ENCODE assay signal across 19 cellular contexts in genomic region chr2:237240252-237240651, GRCh38.
DNase-seq lines count a peak whose midpoint lies in the region; ATAC-seq, FAIRE-seq and TF ChIP-seq lines count a peak whose summit lies in the region.
"Had no signal": no experiment of that assay in that cellular context is flagged by ENCODE, and none has a peak within 500 bp of the region (broad histone marks: within the 10 kb centered on the region; RNA-seq: fewer than 3 reads in every experiment).

No MANE protein-coding gene starts in this region.

- H2BK20ac ChIP-seq in IMR-90 (ENCODE audit: low read depth, low read length), result no peak overlapping the region

- no peak overlapping the region for H4K91ac ChIP-seq in IMR-90 (ENCODE audit: insufficient read depth, low read depth, low read length)
- peak overlapping the region; percentile 39 for H4K91ac ChIP-seq in trophoblast cell (ENCODE audit: low read depth, low read length)

- TF ChIP-seq CTCF in A549 (IDR thresholded peaks at IDR 0.05) (no peak), IMR-90 (conservative IDR thresholded peaks at IDR 0.05; ENCODE audit: low read depth, low read length) (no peak), suprapubic skin (IDR thresholded peaks at IDR 0.05) (no peak)

- ATAC-seq in A549, result no peak
- no peak for ATAC-seq in IMR-90 (ENCODE audit: low read depth)
- ATAC-seq: CD8-positive, alpha-beta T cell had no signal

- H4K12ac ChIP-seq in trophoblast cell (ENCODE audit: low read depth, low read length), result no peak overlapping the region

- H3K9me1 ChIP-seq in IMR-90 (ENCODE audit: insufficient read depth, low read length), result peaks cover 6% of the 10 kb centered on the region

- in situ Hi-C loops in IMR-90 (cut with MboI; ENCODE audit: low sequenced_read_pairs), result no loop called here

- H2BK15ac ChIP-seq in IMR-90 (ENCODE audit: low read depth, low read length), result peak overlapping the region; percentile 15; the same call in 1 of the 3 replicates

- no peak overlapping the region for H2AK9ac ChIP-seq in IMR-90 (replicated peaks; ENCODE audit: low read depth, low read length, poor library complexity)

- no peak overlapping the region for H2BK12ac ChIP-seq in trophoblast cell (ENCODE audit: low read length)

- H2AK5ac ChIP-seq in IMR-90 (ENCODE audit: low read depth, low read length), result no peak overlapping the region
- H2AK5ac ChIP-seq in trophoblast cell (ENCODE audit: low read length), result no peak overlapping the region

- no peak overlapping the region for H2BK120ac ChIP-seq in IMR-90 (ENCODE audit: low read depth, low read length)
- peak overlapping the region; percentile 30 for H2BK120ac ChIP-seq in trophoblast cell (ENCODE audit: insufficient read depth, low read length, poor library complexity)

- H4K8ac ChIP-seq in IMR-90 (ENCODE audit: low read depth in 2 of 2, low read length in 2 of 2) (no peak overlapping the region), trophoblast cell (ENCODE audit: low read depth, low read length) (no peak overlapping the region)

- H2BK5ac ChIP-seq in IMR-90 (ENCODE audit: low read depth, low read length, poor library complexity, severe bottlenecking) (no peak overlapping the region), trophoblast cell (ENCODE audit: low read depth, low read length, poor library complexity) (no peak overlapping the region)

- no peaks in the 10 kb centered on the region for H3K79me1 ChIP-seq in IMR-90 (ENCODE audit: low read depth in 1 of 2, low read length in 2 of 2)
- H3K79me1 ChIP-seq in trophoblast cell (ENCODE audit: low read length), result peaks cover 4% of the 10 kb centered on the region

- no peak for TF ChIP-seq EP300 in A549 (IDR thresholded peaks at IDR 0.05)
- TF ChIP-seq EP300 in suprapubic skin (IDR thresholded peaks at IDR 0.05), result no peak

- CTCF ChIA-PET in A549 (lab: Yijun Ruan, JAX) (no interaction called here), IMR-90 (lab: Yijun Ruan, JAX) (no interaction called here)

- WGBS in A549 (ENCODE audit: missing lambda C conversion rate), result 70% methylated on average over 5 of the region's 5 CpGs
- WGBS in IMR-90 (ENCODE audit: extremely low coverage in 2 of 2, insufficient read length in 1 of 2), 2 experiments, result no CpG with 5 or more reads among the region's 5 CpGs
- WGBS in trophoblast cell (ENCODE audit: extremely low coverage, insufficient coverage, insufficient read length), result no CpG with 5 or more reads among the region's 5 CpGs
- 93% methylated on average over 5 of the region's 5 CpGs for WGBS in suprapubic skin

- TF ChIP-seq RAD21 in A549 (conservative IDR thresholded peaks at IDR 0.05 in 1 of 2, IDR thresholded peaks at IDR 0.05 in 1 of 2), result no peak
- TF ChIP-seq RAD21 in IMR-90 (IDR thresholded peaks at IDR 0.05; ENCODE audit: low read length), result no peak

- intact Hi-C loops in IMR-90 (cut with micrococcal nuclease), result no loop called here

- no peaks in the 10 kb centered on the region for H4K20me1 ChIP-seq in IMR-90 (ENCODE audit: insufficient read depth, low read length)
- H4K20me1 ChIP-seq: BLaER1 treated with 17β-estradiol and CSF1 and Interleukin-3, amounts not matched to agents 10 nM and 100 nM had no signal

- dilution Hi-C loops in IMR-90 (cut with HindIII; ENCODE audit: low sequenced_read_pairs, unreplicated experiment), result no loop called here

- H3K9me3 ChIP-seq in A549 (no peaks in the 10 kb centered on the region), IMR-90 (ENCODE audit: control insufficient read depth, insufficient read depth, low read length) (peaks cover 3% of the 10 kb centered on the region), trophoblast cell (ENCODE audit: insufficient read depth, low read depth, low read length) (peaks cover 4% of the 10 kb centered on the region), suprapubic skin (peaks cover 3% of the 10 kb centered on the region)
- H3K9me3 ChIP-seq: Caco-2 had no signal

- H3K27ac ChIP-seq in A549 (no peak overlapping the region), IMR-90 (ENCODE audit: insufficient read depth, low read length) (no peak overlapping the region), trophoblast cell (ENCODE audit: low read depth, low read length) (no peak overlapping the region), suprapubic skin (no peak overlapping the region)
- H3K27ac ChIP-seq: BLaER1 treated with 17β-estradiol and CSF1 and Interleukin-3, amounts not matched to agents 10 nM and 100 nM; C4-2B had no signal

- H4K5ac ChIP-seq in IMR-90 (ENCODE audit: low read depth, low read length), result no peak overlapping the region

- TF ChIP-seq POLR2A in A549 (IDR thresholded peaks at IDR 0.05; ENCODE audit: low read length), result no peak
- TF ChIP-seq POLR2A in IMR-90 (IDR thresholded peaks at IDR 0.05; ENCODE audit: low read depth, low read length), result no peak
- TF ChIP-seq POLR2A in suprapubic skin (IDR thresholded peaks at IDR 0.05), result no peak

- DNase-seq in A549 (ENCODE audit: low read depth in 1 of 2, low spot score in 1 of 2) (no peak), IMR-90 (no peak), trophoblast cell (no peak), NCI-H1105 treated with DMSO at 0.1 percent for 48 hours (lab: John Stamatoyannopoulos, UW) (no peak), suprapubic skin (ENCODE audit: low spot score in 2 of 2) (no peak)
- DNase-seq: 8988T; AML-193; CD4-positive, alpha-beta T cell; CD8-positive, alpha-beta T cell; DMS79 treated with DMSO at 0.1 percent for 48 hours; GF-D8 had no signal

- H3K14ac ChIP-seq in IMR-90 (replicated peaks; ENCODE audit: low read depth, low read length) (no peak overlapping the region), trophoblast cell (ENCODE audit: low read length) (no peak overlapping the region)

- H3K4me3 ChIP-seq in A549 (no peak overlapping the region), IMR-90 (ENCODE audit: insufficient read depth, low read depth, low read length) (no peak overlapping the region), trophoblast cell (ENCODE audit: low read depth, low read length) (no peak overlapping the region), suprapubic skin (no peak overlapping the region)
- H3K4me3 ChIP-seq: BLaER1 treated with 17β-estradiol and CSF1 and Interleukin-3, amounts not matched to agents 10 nM and 100 nM had no signal

- H3K4me2 ChIP-seq in A549, result no peak overlapping the region
- no peak overlapping the region for H3K4me2 ChIP-seq in IMR-90 (ENCODE audit: low read depth, low read length)
- no peak overlapping the region for H3K4me2 ChIP-seq in trophoblast cell (ENCODE audit: low read length)
- H3K4me2 ChIP-seq: BLaER1 treated with 17β-estradiol and CSF1 and Interleukin-3, amounts not matched to agents 10 nM and 100 nM had no signal

- H3K9ac ChIP-seq in IMR-90 (ENCODE audit: low read depth, low read length), result no peak overlapping the region
- no peak overlapping the region for H3K9ac ChIP-seq in trophoblast cell (ENCODE audit: low read length)
- H3K9ac ChIP-seq: BLaER1 treated with 17β-estradiol and CSF1 and Interleukin-3, amounts not matched to agents 10 nM and 100 nM had no signal

- no peak overlapping the region for H3K56ac ChIP-seq in IMR-90 (ENCODE audit: extremely low read depth, insufficient read depth, low read length)

- H3K79me2 ChIP-seq in trophoblast cell (ENCODE audit: control insufficient read depth, insufficient read depth, low read length, poor library complexity), result peaks cover 1% of the 10 kb centered on the region

- BruUV-seq in IMR-90 (replicated peaks; lab: Mats Ljungman, UMichigan), result no TSS peak

- FAIRE-seq in A549 (lab: Jason Lieb, UNC), result no peak
- FAIRE-seq: A204.1, D721Med, G401.6, GM12891, GM19239 had no signal

- H3K4me1 ChIP-seq in A549 (peaks cover 13% of the 10 kb centered on the region; the same call in 2 of the 3 replicates), IMR-90 (ENCODE audit: control insufficient read depth, insufficient read depth, low read length) (peaks cover 12% of the 10 kb centered on the region), trophoblast cell (ENCODE audit: control insufficient read depth in 1 of 2, insufficient read depth in 2 of 2, low read length in 2 of 2) (no peaks in the 10 kb centered on the region), suprapubic skin (peaks cover 16% of the 10 kb centered on the region)
- H3K4me1 ChIP-seq: BLaER1 treated with 17β-estradiol and CSF1 and Interleukin-3, amounts not matched to agents 10 nM and 100 nM; Caco-2 had no signal

- no peak overlapping the region for H3K23ac ChIP-seq in IMR-90 (ENCODE audit: low read depth, low read length)
- no peak overlapping the region for H3K23ac ChIP-seq in trophoblast cell (ENCODE audit: low read length)

- H3K18ac ChIP-seq in IMR-90 (ENCODE audit: low read depth, low read length) (no peak overlapping the region), trophoblast cell (ENCODE audit: low read length) (no peak overlapping the region)

- H3K27me3 ChIP-seq in IMR-90 (ENCODE audit: control insufficient read depth, insufficient read depth, low read length) (no peaks in the 10 kb centered on the region), trophoblast cell (ENCODE audit: insufficient read depth, low read length) (no peaks in the 10 kb centered on the region), suprapubic skin (no peaks in the 10 kb centered on the region)
- H3K27me3 ChIP-seq: BLaER1 treated with 17β-estradiol and CSF1 and Interleukin-3, amounts not matched to agents 10 nM and 100 nM had no signal

- POLR2A ChIA-PET in A549 (lab: Yijun Ruan, JAX) (no interaction called here), IMR-90 (lab: Charles Lee; ENCODE audit: unreplicated experiment) (no interaction called here)

- H2AFZ ChIP-seq in IMR-90 (replicated peaks; ENCODE audit: low read length, poor library complexity), result no peak overlapping the region
- H2AFZ ChIP-seq in trophoblast cell (ENCODE audit: insufficient read depth, low read length, poor library complexity), result no peak overlapping the region

- H3K4ac ChIP-seq in IMR-90 (ENCODE audit: low read depth, low read length), result no peak overlapping the region; the same call in 1 of the 2 replicates
- H3K4ac ChIP-seq in trophoblast cell (ENCODE audit: low read depth, low read length), result no peak overlapping the region

- no peaks in the 10 kb centered on the region for H3K36me3 ChIP-seq in IMR-90 (ENCODE audit: control insufficient read depth, insufficient read depth, low read length)
- peaks cover 0 to 4% of the 10 kb centered on the region in 2 experiments for H3K36me3 ChIP-seq in trophoblast cell (ENCODE audit: control insufficient read depth in 1 of 2, insufficient read depth in 2 of 2, low read length in 2 of 2)
- H3K36me3 ChIP-seq in suprapubic skin, result no peaks in the 10 kb centered on the region
- H3K36me3 ChIP-seq: BLaER1 treated with 17β-estradiol and CSF1 and Interleukin-3, amounts not matched to agents 10 nM and 100 nM had no signal

TF ChIP-seq in A549, 52 proteins besides CTCF, POLR2A, EP300 and RAD21 (continues in another document):
- no peak for TF ChIP-seq ZFP36 (IDR thresholded peaks at IDR 0.05; ENCODE audit: borderline replicate concordance, partially characterized antibody)

TF ChIP-seq in IMR-90, 13 proteins besides CTCF, POLR2A, EP300 and RAD21:
- TF ChIP-seq BHLHE40 (IDR thresholded peaks at IDR 0.05; ENCODE audit: low read depth, low read length), result no peak
- peak; percentile 82 for TF ChIP-seq MAFK (IDR thresholded peaks at IDR 0.05; ENCODE audit: low read depth, low read length)
- no peak for TF ChIP-seq CHD1 (IDR thresholded peaks at IDR 0.05; ENCODE audit: low read depth, low read length)
TF ChIP-seq in IMR-90: peak in this region for 1.
